Comparison of ENCODE assay signal across 3 cellular contexts in genomic region chr17:42913527-42913926, GRCh38.
TF ChIP-seq lines count a peak whose summit lies in the region.

No MANE protein-coding gene starts in this region.

TF ChIP-seq in Ishikawa, 13 proteins besides CTCF, POLR2A, EP300 and RAD21:
- TF ChIP-seq, protein P1, sequence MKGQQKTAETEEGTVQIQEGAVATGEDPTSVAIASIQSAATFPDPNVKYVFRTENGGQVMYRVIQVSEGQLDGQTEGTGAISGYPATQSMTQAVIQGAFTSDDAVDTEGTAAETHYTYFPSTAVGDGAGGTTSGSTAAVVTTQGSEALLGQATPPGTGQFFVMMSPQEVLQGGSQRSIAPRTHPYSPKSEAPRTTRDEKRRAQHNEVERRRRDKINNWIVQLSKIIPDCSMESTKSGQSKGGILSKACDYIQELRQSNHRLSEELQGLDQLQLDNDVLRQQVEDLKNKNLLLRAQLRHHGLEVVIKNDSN (IDR thresholded peaks at IDR 0.05), result no peak
- TF ChIP-seq NFIC (IDR thresholded peaks at IDR 0.05), result no peak
- no peak for TF ChIP-seq CREB1 (IDR thresholded peaks at IDR 0.05; ENCODE audit: low read depth)
- TF ChIP-seq CEBPB (IDR thresholded peaks at IDR 0.05), result 0 out of 2 replicates have a peak, but pooled peaks have one; percentile 59
- no peak for TF ChIP-seq TCF12 (IDR thresholded peaks at IDR 0.05; ENCODE audit: low read depth)
- TF ChIP-seq FOXM1 (IDR thresholded peaks at IDR 0.05; ENCODE audit: borderline replicate concordance, low read depth), result no peak

TF ChIP-seq in H1, 55 proteins besides CTCF, POLR2A, EP300 and RAD21:
- no peak for TF ChIP-seq SIN3A (conservative IDR thresholded peaks at IDR 0.05 in 1 of 2, IDR thresholded peaks at IDR 0.05 in 1 of 2; ENCODE audit: low read depth in 1 of 2, low read length in 2 of 2)
- no peak for TF ChIP-seq BCL11A (IDR thresholded peaks at IDR 0.05; ENCODE audit: low read depth in 2 of 2, low read length in 2 of 2)
- no peak for TF ChIP-seq GABPA (IDR thresholded peaks at IDR 0.05; ENCODE audit: borderline replicate concordance, insufficient read depth, low read length)
- no peak for TF ChIP-seq SP4 (IDR thresholded peaks at IDR 0.05; ENCODE audit: low read length)
- TF ChIP-seq EZH2 (IDR thresholded peaks at IDR 0.05; ENCODE audit: low read depth, low read length, severe bottlenecking), result no peak
- no peak for TF ChIP-seq JUN (IDR thresholded peaks at IDR 0.05; ENCODE audit: low read depth, low read length)

TF ChIP-seq in liver, 16 proteins besides CTCF, POLR2A, EP300 and RAD21:
- TF ChIP-seq, protein P2, sequence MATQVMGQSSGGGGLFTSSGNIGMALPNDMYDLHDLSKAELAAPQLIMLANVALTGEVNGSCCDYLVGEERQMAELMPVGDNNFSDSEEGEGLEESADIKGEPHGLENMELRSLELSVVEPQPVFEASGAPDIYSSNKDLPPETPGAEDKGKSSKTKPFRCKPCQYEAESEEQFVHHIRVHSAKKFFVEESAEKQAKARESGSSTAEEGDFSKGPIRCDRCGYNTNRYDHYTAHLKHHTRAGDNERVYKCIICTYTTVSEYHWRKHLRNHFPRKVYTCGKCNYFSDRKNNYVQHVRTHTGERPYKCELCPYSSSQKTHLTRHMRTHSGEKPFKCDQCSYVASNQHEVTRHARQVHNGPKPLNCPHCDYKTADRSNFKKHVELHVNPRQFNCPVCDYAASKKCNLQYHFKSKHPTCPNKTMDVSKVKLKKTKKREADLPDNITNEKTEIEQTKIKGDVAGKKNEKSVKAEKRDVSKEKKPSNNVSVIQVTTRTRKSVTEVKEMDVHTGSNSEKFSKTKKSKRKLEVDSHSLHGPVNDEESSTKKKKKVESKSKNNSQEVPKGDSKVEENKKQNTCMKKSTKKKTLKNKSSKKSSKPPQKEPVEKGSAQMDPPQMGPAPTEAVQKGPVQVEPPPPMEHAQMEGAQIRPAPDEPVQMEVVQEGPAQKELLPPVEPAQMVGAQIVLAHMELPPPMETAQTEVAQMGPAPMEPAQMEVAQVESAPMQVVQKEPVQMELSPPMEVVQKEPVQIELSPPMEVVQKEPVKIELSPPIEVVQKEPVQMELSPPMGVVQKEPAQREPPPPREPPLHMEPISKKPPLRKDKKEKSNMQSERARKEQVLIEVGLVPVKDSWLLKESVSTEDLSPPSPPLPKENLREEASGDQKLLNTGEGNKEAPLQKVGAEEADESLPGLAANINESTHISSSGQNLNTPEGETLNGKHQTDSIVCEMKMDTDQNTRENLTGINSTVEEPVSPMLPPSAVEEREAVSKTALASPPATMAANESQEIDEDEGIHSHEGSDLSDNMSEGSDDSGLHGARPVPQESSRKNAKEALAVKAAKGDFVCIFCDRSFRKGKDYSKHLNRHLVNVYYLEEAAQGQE (IDR thresholded peaks at IDR 0.05), result no peak
- TF ChIP-seq HNF4A (conservative IDR thresholded peaks at IDR 0.05) (peak in 1 of 2 donors; percentile 26), MAX (IDR thresholded peaks at IDR 0.05) (peak; percentile 11), SP1 (IDR thresholded peaks at IDR 0.05) (no peak), GABPA (IDR thresholded peaks at IDR 0.05 in 1 of 2, conservative IDR thresholded peaks at IDR 0.05 in 1 of 2) (no peak), RXRA (IDR thresholded peaks at IDR 0.05) (peak in 1 of 2 donors; percentile 48), HNF4G (IDR thresholded peaks at IDR 0.05) (no peak)
TF ChIP-seq in liver: peak in this region for 3.
